In the genomic region with DNA sequence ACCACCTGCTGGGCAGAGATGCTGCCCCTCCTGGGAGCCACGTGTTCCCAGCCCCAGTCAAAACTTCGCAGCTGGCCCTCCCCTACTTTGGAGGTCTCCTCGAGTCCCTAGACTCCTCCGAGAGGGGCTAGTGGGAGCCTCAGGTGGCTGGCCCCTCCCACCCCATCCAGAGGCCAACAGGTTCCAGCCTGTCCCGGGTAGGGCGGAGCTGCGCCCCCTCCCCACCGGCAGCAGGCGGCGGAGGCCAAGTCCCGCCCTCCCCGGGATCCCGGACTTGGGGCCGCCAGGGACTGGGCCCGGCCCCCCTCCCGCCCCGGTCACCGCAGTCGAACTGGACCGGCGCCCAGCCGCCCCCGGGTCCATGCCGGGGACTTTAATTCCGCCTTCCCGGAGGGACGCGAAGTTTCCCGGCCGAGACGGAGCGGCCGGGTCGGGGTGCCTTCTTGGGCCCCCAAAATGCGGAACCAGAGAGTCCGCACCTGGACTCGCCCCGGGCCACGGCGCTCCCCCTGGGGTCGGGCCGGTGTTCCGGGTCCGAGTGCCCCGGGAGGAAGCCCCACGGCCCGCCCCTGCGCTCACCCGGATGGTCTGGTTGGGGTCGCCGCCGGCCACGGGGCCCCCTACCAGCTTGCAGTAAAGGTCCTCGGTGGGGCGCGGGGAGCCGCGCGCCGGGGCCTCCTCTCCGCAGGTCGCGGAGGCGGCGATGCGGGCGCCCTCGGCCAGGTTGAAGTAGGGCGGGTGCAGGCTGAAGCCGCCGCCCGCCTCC, we compare ENCODE assay signal across 1 cellular context.
TF ChIP-seq lines count a peak whose summit lies in the region.

No MANE protein-coding gene starts in this region.

TF ChIP-seq in HepG2, 621 proteins besides CTCF, POLR2A, EP300 and RAD21 (continued from another document and continues in another):
- TF ChIP-seq, protein P1, sequence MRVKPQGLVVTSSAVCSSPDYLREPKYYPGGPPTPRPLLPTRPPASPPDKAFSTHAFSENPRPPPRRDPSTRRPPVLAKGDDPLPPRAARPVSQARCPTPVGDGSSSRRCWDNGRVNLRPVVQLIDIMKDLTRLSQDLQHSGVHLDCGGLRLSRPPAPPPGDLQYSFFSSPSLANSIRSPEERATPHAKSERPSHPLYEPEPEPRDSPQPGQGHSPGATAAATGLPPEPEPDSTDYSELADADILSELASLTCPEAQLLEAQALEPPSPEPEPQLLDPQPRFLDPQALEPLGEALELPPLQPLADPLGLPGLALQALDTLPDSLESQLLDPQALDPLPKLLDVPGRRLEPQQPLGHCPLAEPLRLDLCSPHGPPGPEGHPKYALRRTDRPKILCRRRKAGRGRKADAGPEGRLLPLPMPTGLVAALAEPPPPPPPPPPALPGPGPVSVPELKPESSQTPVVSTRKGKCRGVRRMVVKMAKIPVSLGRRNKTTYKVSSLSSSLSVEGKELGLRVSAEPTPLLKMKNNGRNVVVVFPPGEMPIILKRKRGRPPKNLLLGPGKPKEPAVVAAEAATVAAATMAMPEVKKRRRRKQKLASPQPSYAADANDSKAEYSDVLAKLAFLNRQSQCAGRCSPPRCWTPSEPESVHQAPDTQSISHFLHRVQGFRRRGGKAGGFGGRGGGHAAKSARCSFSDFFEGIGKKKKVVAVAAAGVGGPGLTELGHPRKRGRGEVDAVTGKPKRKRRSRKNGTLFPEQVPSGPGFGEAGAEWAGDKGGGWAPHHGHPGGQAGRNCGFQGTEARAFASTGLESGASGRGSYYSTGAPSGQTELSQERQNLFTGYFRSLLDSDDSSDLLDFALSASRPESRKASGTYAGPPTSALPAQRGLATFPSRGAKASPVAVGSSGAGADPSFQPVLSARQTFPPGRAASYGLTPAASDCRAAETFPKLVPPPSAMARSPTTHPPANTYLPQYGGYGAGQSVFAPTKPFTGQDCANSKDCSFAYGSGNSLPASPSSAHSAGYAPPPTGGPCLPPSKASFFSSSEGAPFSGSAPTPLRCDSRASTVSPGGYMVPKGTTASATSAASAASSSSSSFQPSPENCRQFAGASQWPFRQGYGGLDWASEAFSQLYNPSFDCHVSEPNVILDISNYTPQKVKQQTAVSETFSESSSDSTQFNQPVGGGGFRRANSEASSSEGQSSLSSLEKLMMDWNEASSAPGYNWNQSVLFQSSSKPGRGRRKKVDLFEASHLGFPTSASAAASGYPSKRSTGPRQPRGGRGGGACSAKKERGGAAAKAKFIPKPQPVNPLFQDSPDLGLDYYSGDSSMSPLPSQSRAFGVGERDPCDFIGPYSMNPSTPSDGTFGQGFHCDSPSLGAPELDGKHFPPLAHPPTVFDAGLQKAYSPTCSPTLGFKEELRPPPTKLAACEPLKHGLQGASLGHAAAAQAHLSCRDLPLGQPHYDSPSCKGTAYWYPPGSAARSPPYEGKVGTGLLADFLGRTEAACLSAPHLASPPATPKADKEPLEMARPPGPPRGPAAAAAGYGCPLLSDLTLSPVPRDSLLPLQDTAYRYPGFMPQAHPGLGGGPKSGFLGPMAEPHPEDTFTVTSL (CRISPR knock-in tag; IDR thresholded peaks at IDR 0.05; ENCODE audit: borderline replicate concordance), result no peak
- TF ChIP-seq CHD4 (IDR thresholded peaks at IDR 0.05; ENCODE audit: borderline replicate concordance, low read length) (peak; percentile 44; the same call in 1 of the 2 replicates), ZMAT3 (CRISPR knock-in tag; conservative IDR thresholded peaks at IDR 0.05) (peak; percentile 74), DMAP1 (CRISPR knock-in tag; IDR thresholded peaks at IDR 0.05) (peak; percentile 45; the same call in 1 of the 2 replicates), GMEB2 (CRISPR knock-in tag; IDR thresholded peaks at IDR 0.05; ENCODE audit: low read depth) (no peak), ZNF33B (CRISPR knock-in tag; IDR thresholded peaks at IDR 0.05) (peak; percentile 58; the same call in 1 of the 2 replicates), ZBTB37 (CRISPR knock-in tag; IDR thresholded peaks at IDR 0.05) (no peak), ZNF383 (CRISPR knock-in tag; IDR thresholded peaks at IDR 0.05; ENCODE audit: borderline replicate concordance) (0 out of 2 replicates have a peak, but pooled peaks have one; percentile 27), ZBTB20 (CRISPR knock-in tag; IDR thresholded peaks at IDR 0.05; ENCODE audit: borderline replicate concordance, low read depth) (peak; percentile 11; the same call in 1 of the 2 replicates), ZNF430 (CRISPR knock-in tag; IDR thresholded peaks at IDR 0.05) (peak; percentile 14), RORA (CRISPR knock-in tag; IDR thresholded peaks at IDR 0.05) (no peak), ZNF570 (CRISPR knock-in tag; IDR thresholded peaks at IDR 0.05; ENCODE audit: borderline replicate concordance) (no peak), DR1 (CRISPR knock-in tag; IDR thresholded peaks at IDR 0.05) (0 out of 2 replicates have a peak, but pooled peaks have one; percentile 60), SIN3A (IDR thresholded peaks at IDR 0.05; ENCODE audit: borderline replicate concordance, low read depth, low read length) (no peak), ZNF883 (CRISPR knock-in tag; IDR thresholded peaks at IDR 0.05; ENCODE audit: not compliant biosample characterization) (peak; percentile 12), NR2F2 (IDR thresholded peaks at IDR 0.05; ENCODE audit: borderline replicate concordance, low read depth) (no peak), ZC3H13 (CRISPR knock-in tag; IDR thresholded peaks at IDR 0.05) (no peak), ZNF773 (CRISPR knock-in tag; IDR thresholded peaks at IDR 0.05; ENCODE audit: borderline replicate concordance) (0 out of 2 replicates have a peak, but pooled peaks have one; percentile 22), ZNF740 (CRISPR knock-in tag; IDR thresholded peaks at IDR 0.05) (0 out of 2 replicates have a peak, but pooled peaks have one; percentile 46), SETDB1 (CRISPR knock-in tag; IDR thresholded peaks at IDR 0.05; ENCODE audit: borderline replicate concordance) (no peak), NFE2L1 (CRISPR knock-in tag; IDR thresholded peaks at IDR 0.05; ENCODE audit: borderline replicate concordance) (no peak), MTA1 (CRISPR knock-in tag; IDR thresholded peaks at IDR 0.05; ENCODE audit: borderline replicate concordance) (peak; percentile 56; the same call in 1 of the 2 replicates), TBP (CRISPR knock-in tag; IDR thresholded peaks at IDR 0.05) (no peak), EED (CRISPR knock-in tag; IDR thresholded peaks at IDR 0.05) (no peak), ZNF503 (CRISPR knock-in tag; IDR thresholded peaks at IDR 0.05) (peak; percentile 59), STAT5B (CRISPR knock-in tag; IDR thresholded peaks at IDR 0.05) (0 out of 2 replicates have a peak, but pooled peaks have one; percentile 20), REPIN1 (CRISPR knock-in tag; IDR thresholded peaks at IDR 0.05; ENCODE audit: borderline replicate concordance, low read depth) (0 out of 2 replicates have a peak, but pooled peaks have one; percentile 18)
- TF ChIP-seq, protein P2, sequence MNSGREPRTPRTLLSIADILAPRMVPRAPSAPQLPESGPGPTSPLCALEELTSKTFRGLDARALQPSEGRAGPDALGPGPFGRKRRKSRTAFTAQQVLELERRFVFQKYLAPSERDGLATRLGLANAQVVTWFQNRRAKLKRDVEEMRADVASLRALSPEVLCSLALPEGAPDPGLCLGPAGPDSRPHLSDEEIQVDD (CRISPR knock-in tag; IDR thresholded peaks at IDR 0.05; ENCODE audit: borderline replicate concordance), result no peak
- TF ChIP-seq, protein P3, sequence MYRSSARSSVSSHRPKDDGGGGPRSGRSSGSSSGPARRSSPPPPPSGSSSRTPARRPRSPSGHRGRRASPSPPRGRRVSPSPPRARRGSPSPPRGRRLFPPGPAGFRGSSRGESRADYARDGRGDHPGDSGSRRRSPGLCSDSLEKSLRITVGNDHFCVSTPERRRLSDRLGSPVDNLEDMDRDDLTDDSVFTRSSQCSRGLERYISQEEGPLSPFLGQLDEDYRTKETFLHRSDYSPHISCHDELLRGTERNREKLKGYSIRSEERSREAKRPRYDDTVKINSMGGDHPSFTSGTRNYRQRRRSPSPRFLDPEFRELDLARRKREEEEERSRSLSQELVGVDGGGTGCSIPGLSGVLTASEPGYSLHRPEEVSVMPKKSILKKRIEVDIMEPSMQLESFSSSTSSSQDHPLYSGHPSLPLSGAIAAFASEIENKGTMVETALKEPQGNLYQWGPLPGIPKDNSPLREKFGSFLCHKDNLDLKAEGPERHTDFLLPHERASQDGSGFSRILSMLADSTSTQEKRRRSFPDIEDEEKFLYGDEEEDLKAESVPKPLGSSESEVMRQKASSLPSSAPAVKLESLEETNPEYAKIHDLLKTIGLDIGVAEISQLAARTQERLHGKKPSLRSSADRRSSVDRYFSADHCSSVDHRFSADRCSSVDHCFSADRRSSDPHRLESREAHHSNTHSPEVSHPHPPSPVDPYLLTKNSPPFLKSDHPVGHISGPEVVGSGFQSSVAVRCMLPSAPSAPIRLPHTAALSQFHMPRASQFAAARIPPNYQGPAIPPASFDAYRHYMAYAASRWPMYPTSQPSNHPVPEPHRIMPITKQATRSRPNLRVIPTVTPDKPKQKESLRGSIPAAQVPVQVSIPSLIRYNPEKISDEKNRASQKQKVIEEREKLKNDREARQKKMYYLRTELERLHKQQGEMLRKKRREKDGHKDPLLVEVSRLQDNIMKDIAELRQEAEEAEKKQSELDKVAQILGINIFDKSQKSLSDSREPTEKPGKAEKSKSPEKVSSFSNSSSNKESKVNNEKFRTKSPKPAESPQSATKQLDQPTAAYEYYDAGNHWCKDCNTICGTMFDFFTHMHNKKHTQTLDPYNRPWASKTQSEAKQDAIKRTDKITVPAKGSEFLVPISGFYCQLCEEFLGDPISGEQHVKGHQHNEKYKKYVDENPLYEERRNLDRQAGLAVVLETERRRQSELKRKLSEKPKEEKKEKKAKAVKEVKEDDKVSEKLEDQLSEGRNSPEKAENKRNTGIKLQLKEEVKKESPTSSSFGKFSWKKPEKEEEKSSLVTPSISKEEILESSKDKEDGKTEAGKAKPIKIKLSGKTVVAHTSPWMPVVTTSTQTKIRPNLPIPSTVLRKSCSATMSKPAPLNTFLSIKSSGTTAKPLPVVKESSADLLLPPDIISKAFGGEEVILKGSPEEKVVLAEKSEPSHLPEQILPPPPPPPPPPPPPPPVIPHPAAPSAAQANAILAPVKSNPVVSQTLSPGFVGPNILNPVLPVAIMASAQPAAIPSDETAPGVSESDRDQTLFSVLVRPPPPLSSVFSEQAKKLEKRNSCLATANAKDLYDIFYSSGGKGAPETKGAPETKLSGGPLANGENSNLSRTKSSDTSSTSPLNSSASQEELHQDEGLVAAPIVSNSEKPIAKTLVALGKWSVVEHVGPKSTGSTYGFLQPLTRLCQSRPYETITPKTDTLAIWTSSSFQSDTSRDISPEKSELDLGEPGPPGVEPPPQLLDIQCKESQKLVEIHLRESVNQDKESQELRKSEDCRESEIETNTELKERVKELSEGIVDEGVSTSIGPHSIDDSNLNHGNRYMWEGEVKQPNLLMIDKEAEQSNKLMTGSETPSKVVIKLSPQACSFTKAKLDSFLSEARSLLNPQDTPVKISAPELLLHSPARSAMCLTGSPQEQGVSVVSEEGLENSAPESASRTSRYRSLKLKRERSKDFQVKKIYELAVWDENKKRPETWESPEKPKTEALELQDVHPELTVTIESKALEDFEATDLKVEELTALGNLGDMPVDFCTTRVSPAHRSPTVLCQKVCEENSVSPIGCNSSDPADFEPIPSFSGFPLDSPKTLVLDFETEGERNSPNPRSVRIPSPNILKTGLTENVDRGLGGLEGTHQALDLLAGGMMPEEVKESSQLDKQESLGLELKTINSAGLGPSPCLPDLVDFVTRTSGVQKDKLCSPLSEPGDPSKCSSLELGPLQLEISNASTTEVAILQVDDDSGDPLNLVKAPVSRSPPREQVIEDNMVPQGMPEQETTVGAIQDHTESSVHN (CRISPR knock-in tag; IDR thresholded peaks at IDR 0.05), result no peak
- TF ChIP-seq, protein P4, sequence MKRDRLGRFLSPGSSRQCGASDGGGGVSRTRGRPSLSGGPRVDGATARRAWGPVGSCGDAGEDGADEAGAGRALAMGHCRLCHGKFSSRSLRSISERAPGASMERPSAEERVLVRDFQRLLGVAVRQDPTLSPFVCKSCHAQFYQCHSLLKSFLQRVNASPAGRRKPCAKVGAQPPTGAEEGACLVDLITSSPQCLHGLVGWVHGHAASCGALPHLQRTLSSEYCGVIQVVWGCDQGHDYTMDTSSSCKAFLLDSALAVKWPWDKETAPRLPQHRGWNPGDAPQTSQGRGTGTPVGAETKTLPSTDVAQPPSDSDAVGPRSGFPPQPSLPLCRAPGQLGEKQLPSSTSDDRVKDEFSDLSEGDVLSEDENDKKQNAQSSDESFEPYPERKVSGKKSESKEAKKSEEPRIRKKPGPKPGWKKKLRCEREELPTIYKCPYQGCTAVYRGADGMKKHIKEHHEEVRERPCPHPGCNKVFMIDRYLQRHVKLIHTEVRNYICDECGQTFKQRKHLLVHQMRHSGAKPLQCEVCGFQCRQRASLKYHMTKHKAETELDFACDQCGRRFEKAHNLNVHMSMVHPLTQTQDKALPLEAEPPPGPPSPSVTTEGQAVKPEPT (CRISPR knock-in tag; IDR thresholded peaks at IDR 0.05; ENCODE audit: low read depth), result peak; percentile 66; the same call in 1 of the 2 replicates
